ENCODE assay signal across 1 cellular context in the genomic region with DNA sequence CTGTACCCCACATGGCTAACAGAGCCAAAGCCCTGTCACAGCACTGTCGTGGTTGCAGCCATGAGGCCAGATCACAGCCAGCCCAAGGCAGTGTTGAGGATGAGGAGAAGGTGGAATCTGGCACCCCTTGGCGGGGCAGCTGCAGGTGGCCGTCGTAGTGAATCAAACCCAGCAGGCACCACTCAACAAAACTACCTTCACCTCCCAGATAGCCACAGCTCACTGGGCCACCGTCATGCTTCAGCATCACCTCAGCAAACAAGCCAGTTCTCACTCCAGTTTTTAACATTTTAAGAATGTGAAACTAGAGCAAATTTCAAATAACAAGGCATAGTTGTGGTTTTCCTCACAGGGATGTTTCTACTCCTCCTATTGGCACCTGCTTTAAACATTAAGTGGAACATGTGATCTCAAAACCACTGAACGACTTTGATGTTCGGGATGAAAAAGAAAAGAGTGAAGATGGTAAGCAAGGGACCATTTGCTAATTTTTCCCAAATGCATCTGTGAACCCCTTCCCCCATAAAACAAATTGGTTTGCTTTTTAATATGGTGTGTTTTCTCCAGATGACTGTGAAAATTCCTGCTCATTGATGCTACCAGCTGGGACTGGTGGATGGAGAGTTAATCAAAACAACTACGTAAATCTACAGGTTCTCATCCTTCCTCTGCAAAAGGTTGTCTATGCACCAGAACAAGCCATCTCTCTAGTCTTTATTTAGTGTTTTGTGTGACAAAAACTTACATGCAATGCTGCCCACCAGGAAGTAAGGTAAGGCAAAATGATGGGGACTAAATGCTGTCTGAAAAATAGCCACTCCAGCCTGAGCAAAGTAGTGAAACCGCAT.
TF ChIP-seq lines count a peak whose summit lies in the region.

No MANE protein-coding gene starts in this region.

TF ChIP-seq in GM12878, 131 proteins besides CTCF, POLR2A, EP300 and RAD21:
- TF ChIP-seq EZH2 (IDR thresholded peaks at IDR 0.05; ENCODE audit: borderline replicate concordance, control insufficient read depth, low read depth, low read length), result no peak
- no peak for TF ChIP-seq MLLT1 (IDR thresholded peaks at IDR 0.05)
- TF ChIP-seq MTA3 (IDR thresholded peaks at IDR 0.05; ENCODE audit: borderline replicate concordance, low read length), result no peak
- no peak for TF ChIP-seq BRCA1 (IDR thresholded peaks at IDR 0.05; ENCODE audit: low read depth, low read length)
- no peak for TF ChIP-seq POLR2AphosphoS5 (IDR thresholded peaks at IDR 0.05; ENCODE audit: low read length)
- TF ChIP-seq KDM1A (IDR thresholded peaks at IDR 0.05; ENCODE audit: borderline replicate concordance), result no peak
- TF ChIP-seq TCF7 (IDR thresholded peaks at IDR 0.05; ENCODE audit: borderline replicate concordance), result no peak
- TF ChIP-seq NR2F1 (conservative IDR thresholded peaks at IDR 0.05), result no peak
- no peak for TF ChIP-seq YBX1 (IDR thresholded peaks at IDR 0.05)
- TF ChIP-seq, protein P1, sequence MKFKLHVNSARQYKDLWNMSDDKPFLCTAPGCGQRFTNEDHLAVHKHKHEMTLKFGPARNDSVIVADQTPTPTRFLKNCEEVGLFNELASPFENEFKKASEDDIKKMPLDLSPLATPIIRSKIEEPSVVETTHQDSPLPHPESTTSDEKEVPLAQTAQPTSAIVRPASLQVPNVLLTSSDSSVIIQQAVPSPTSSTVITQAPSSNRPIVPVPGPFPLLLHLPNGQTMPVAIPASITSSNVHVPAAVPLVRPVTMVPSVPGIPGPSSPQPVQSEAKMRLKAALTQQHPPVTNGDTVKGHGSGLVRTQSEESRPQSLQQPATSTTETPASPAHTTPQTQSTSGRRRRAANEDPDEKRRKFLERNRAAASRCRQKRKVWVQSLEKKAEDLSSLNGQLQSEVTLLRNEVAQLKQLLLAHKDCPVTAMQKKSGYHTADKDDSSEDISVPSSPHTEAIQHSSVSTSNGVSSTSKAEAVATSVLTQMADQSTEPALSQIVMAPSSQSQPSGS (IDR thresholded peaks at IDR 0.05; ENCODE audit: low read length), result no peak
- no peak for TF ChIP-seq BCLAF1 (IDR thresholded peaks at IDR 0.05)
